ENCODE assay signal across 8 cellular contexts in the genomic region with DNA sequence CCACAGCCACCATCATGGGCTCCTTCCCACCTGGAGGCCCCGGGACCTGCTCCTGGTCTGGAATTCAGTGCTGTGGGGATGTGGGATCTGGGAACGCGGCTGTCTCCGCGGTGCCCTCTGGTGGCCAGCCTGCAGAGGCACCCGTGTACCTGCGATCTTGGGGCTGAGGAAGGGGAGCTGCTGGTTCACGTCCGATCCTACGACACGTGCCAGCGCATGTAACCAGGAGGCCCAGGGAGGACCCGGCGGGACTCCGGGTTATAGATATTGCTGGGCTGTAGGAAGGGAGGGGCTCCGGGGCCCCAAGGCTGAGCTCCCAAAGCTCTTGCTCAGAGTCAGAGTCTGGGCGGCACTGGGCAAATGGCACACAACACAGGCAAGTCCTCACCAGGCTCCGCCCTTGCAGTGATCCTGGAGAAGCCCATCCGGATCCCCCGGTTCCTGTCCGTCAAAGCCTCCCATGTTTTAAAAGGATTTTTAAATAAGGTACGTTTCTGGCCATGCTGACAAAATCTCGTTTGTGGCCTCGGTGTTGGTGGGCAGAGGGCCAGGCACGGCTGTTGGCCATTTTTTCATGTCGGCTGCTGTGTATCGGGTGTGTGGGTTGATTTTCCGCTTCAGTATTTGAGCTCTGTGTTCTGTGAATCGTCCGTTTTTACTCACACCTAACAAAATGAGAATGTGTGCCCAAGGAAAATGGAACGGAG. TPM values are rescaled to one million over a fixed set of nuclear protein-coding genes. Genes with fewer than 3 reads are reported as not detected.
DNase-seq lines count a peak whose midpoint lies in the region; ATAC-seq and TF ChIP-seq lines count a peak whose summit lies in the region.

No MANE protein-coding gene starts in this region.

- H3K4me1 ChIP-seq in A673 (ENCODE audit: insufficient read depth, low read length, poor library complexity, severe bottlenecking) (no peaks in the 10 kb centered on the region), mucosa of descending colon (ENCODE audit: low read depth) (no peaks in the 10 kb centered on the region), upper lobe of left lung (peaks cover 0 to 10% (median 6%) of the 10 kb centered on the region in 4 donors)

- DNase-seq in A673 (ENCODE audit: low spot score) (peak; percentile 77), GM12865 (ENCODE audit: low read depth) (peak; percentile 47), NCI-H2171 (lab: John Stamatoyannopoulos, UW) (peak; percentile 21), epithelial cell of proximal tubule (ENCODE audit: low read depth) (no peak), mucosa of descending colon (peak; percentile 48 to 69 (median 63)), upper lobe of left lung (peak; percentile 56 to 81)
- DNase-seq in activated CD4-positive, alpha-beta T cell treated with anti-CD3 and anti-CD28 coated beads, Interleukin-2, amount 50 U/mL, for 48 hours, result peak; percentile 48 to 59

- intact Hi-C loops in A673 (cut with micrococcal nuclease; ENCODE audit: unreplicated experiment), result no loop called here
- intact Hi-C loops in mucosa of descending colon (cut with DNase I, micrococcal nuclease), result no loop called here

- no peak for TF ChIP-seq EP300 in upper lobe of left lung (IDR thresholded peaks at IDR 0.05)

- POLR2A ChIA-PET in A673 (lab: Charles Lee; ENCODE audit: low non-redundant PET), result interaction anchor here (0.6 to 0.7 kb wide), 2 partner anchors 15 to 25 kb away, joined by 7 to 10 read pairs; no protein-coding TSS in a partner anchor

- BruUV-seq in A673 (replicated peaks; lab: Mats Ljungman, UMichigan), result no TSS peak

- CTCF ChIA-PET in A673 (lab: Charles Lee), result interaction anchor here (0.5 to 1.5 kb wide), 15 partner anchors 10 to 351 kb away, joined by 3 to 9 read pairs (median 3); partner anchors contain the start of gene FAAP20

- WGBS in upper lobe of left lung, 2 donors, result 34 to 57% methylated on average over 16 to 31 of the region's 31 CpGs

- no peak overlapping the region for H3K27ac ChIP-seq in A673 (ENCODE audit: low read depth, low read length, poor library complexity, severe bottlenecking)
- peak overlapping the region in 1 of 4 donors; percentile 36 for H3K27ac ChIP-seq in upper lobe of left lung

- H3K36me3 ChIP-seq in A673 (ENCODE audit: insufficient read depth, low read length, poor library complexity, severe bottlenecking), result no peaks in the 10 kb centered on the region
- H3K36me3 ChIP-seq in mucosa of descending colon (ENCODE audit: low read depth), result no peaks in the 10 kb centered on the region
- H3K36me3 ChIP-seq in upper lobe of left lung, result peaks cover 0 to 43% (median 24%) of the 10 kb centered on the region in 4 donors

- TF ChIP-seq POLR2A in upper lobe of left lung (IDR thresholded peaks at IDR 0.05), result no peak

- H3K27me3 ChIP-seq in A673 (replicated peaks; ENCODE audit: insufficient read depth, low read depth, low read length, poor library complexity) (no peaks in the 10 kb centered on the region), upper lobe of left lung (no peaks in the 10 kb centered on the region)

- peak; percentile 79 for ATAC-seq in mucosa of descending colon
- peak in 1 of 2 donors; percentile 83 for ATAC-seq in upper lobe of left lung (ENCODE audit: low FRiP score in 2 of 2)
- no peak for ATAC-seq in GM19397 (IDR thresholded peaks at IDR 0.05; ENCODE audit: unreplicated experiment)

- TF ChIP-seq CTCF in A673 (conservative IDR thresholded peaks at IDR 0.05; ENCODE audit: low read depth, low read length) (peak; percentile 100), GM12865 (IDR thresholded peaks at IDR 0.05; ENCODE audit: insufficient read depth, low read depth, low read length, missing control alignments) (peak; percentile 87), epithelial cell of proximal tubule (conservative IDR thresholded peaks at IDR 0.05; ENCODE audit: low read depth, low read length) (peak; percentile 90), mucosa of descending colon (IDR thresholded peaks at IDR 0.05) (peak; percentile 86), upper lobe of left lung (IDR thresholded peaks at IDR 0.05) (peak; percentile 75 to 89 (median 84))

- H3K9me3 ChIP-seq in A673 (ENCODE audit: low read depth, low read length, poor library complexity, severe bottlenecking) (no peaks in the 10 kb centered on the region), mucosa of descending colon (no peaks in the 10 kb centered on the region), upper lobe of left lung (no peaks in the 10 kb centered on the region)

- H3K4me3 ChIP-seq in A673 (ENCODE audit: low read depth, low read length, poor library complexity, severe bottlenecking) (peak overlapping the region; percentile 43), GM12865 (ENCODE audit: low read depth, low read length) (no peak overlapping the region), epithelial cell of proximal tubule (ENCODE audit: low read depth, low read length) (no peak overlapping the region), mucosa of descending colon (no peak overlapping the region), upper lobe of left lung (peak overlapping the region in 3 of 4 donors; percentile 20 to 30 (median 29))

RNA-seq across cellular contexts. Expression of gene FAAP20, which starts 20.1 kb away (rescaled TPM):
- total RNA-seq in A673 (2021), result 114 and 119 TPM in 2 replicates
- 40.0 and 63.3 TPM in 2 replicates for total RNA-seq in epithelial cell of proximal tubule
- total RNA-seq in mucosa of descending colon, result 10 to 100 TPM; 23.4 to 42.6 (median 32.0) TPM
- 10 to 100 TPM; 26.7 to 88.0 (median 66.8) TPM for total RNA-seq in upper lobe of left lung

RNA-seq across cellular contexts. Expression of gene SKI, which starts 53.6 kb away (rescaled TPM):
- 84.9 and 88.1 TPM in 2 replicates for total RNA-seq in A673 (2021)
- 13.5 and 20.2 TPM in 2 replicates for total RNA-seq in epithelial cell of proximal tubule
- total RNA-seq in mucosa of descending colon, result 10 to 100 TPM; 26.8 to 86.6 (median 29.0) TPM
- 100 to 1,000 TPM in 3 of 6 donors, 10 to 100 TPM in 3; 57.3 to 108 (median 96.9) TPM for total RNA-seq in upper lobe of left lung

Comparison
In these comparisons a context has a peak if more than half of its experiments do, and no peak if none do; other contexts are left out.
1. H3K4me3 ChIP-seq: peak in A673 (single experiment) and upper lobe of left lung (3 of 4); none in GM12865 (single experiment), epithelial cell of proximal tubule (single experiment) and mucosa of descending colon (single experiment).
2. Peak in every context shown above with its lines, with median percentiles within 50 percentile points of each other: CTCF ChIP-seq.